ENCODE assay signal across 8 cellular contexts in the genomic region with DNA sequence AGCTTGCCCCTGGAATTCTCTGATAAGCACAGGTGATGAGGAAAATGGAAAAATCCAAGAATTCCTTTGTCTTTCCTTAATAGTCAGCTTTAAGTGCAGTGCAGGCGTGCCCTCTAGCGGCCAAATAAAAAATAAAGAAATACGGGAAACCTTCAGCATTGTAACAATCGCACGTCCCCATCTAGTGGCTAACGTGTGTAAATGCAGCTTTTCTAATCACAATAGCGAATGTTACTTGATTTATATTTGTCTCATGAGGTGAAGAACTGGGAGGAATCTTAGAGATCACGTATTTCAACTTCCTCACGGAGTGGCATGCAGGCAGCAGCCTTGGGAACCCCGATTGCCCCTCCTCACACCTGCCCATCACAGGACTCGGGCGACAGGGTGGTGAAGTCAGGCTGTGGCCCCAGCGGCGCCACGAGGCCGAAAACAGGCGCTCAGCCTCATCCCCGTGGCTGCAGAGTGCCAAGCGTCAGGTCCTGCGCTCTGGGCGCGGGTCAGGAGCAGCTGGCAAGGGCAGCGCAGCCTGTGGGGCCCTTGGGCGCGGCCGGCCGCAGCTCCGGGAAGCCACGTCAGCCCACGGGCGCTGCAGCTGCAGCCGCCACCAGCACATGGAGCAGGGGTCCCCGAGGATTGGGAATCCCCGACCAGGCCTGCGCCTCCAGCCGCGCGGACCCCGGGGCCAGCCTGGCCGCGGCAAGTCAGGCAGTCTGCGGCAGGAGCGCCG. TPM values are rescaled to one million over a fixed set of nuclear protein-coding genes. Genes with fewer than 3 reads are reported as not detected.
DNase-seq lines count a peak whose midpoint lies in the region; TF ChIP-seq lines count a peak whose summit lies in the region.
"Not testable (repeated sequence)": the region's sequence is repeated elsewhere in the genome, so short reads cannot be mapped to it uniquely, and the experiment has no call there.

No MANE protein-coding gene starts in this region.

- peak overlapping the region; percentile 73 for H3K4me3 ChIP-seq in choroid plexus epithelial cell (ENCODE audit: low read depth, low read length)
- peak overlapping the region; percentile 61 for H3K4me3 ChIP-seq in iPS-15b (ENCODE audit: low read depth, low read length)
- H3K4me3 ChIP-seq in parathyroid adenoma (ENCODE audit: low read depth, low read length), result peak overlapping the region; percentile 58
- peak overlapping the region; percentile 62 to 77 (median 72) for H3K4me3 ChIP-seq in subcutaneous abdominal adipose tissue (ENCODE audit: low read depth in 1 of 5, low read length in 5 of 5)

- not testable (repeated sequence) for H3K4me1 ChIP-seq in iPS-15b (ENCODE audit: control insufficient read depth, insufficient read depth, low read length); parathyroid adenoma; subcutaneous abdominal adipose tissue (ENCODE audit: control insufficient read depth in 5 of 5, insufficient read depth in 5 of 5, low read length in 5 of 5)

- POLR2A ChIA-PET in activated CD4-positive, alpha-beta memory T cell treated with anti-CD3 and anti-CD28 coated beads, Interleukin-2, amount 10 ng/mL, durations not matched to agents 7 days and 5 days (lab: Charles Lee), result interaction anchor here (1.0 to 2.9 kb wide), 6 partner anchors 17 to 297 kb away, joined by 3 to 23 read pairs (median 11); a partner anchor contains a TSS

- TF ChIP-seq CTCF in choroid plexus epithelial cell (conservative IDR thresholded peaks at IDR 0.05; ENCODE audit: low read depth, low read length) (peak; percentile 67), parathyroid adenoma (IDR thresholded peaks at IDR 0.05) (peak; percentile 93)

- H3K4me3 Mint-ChIP-seq in activated CD4-positive, alpha-beta memory T cell treated with anti-CD3 and anti-CD28 coated beads, Interleukin-2, amount 10 ng/mL, durations not matched to agents 7 days and 5 days, result peak overlapping the region; percentile 90

- DNase-seq in ELR (ENCODE audit: low read depth) (peak; percentile 52), H4 (ENCODE audit: low spot score) (peak; percentile 28), M059J (ENCODE audit: low read depth) (peak; percentile 56), choroid plexus epithelial cell (ENCODE audit: low read depth) (peak; percentile 57)
- DNase-seq in activated CD4-positive, alpha-beta memory T cell treated with anti-CD3 and anti-CD28 coated beads, Interleukin-2, amount 10 ng/mL, durations not matched to agents 7 days and 5 days, result peak; percentile 61

- H3K4me2 ChIP-seq in parathyroid adenoma (ENCODE audit: low read length), result peak overlapping the region; percentile 70

- peak overlapping the region; percentile 97 for H2AFZ ChIP-seq in parathyroid adenoma

- H3K9ac ChIP-seq in iPS-15b (ENCODE audit: low read depth, low read length), result peak overlapping the region; percentile 8
- H3K9ac ChIP-seq in parathyroid adenoma, result not testable (repeated sequence)
- peak overlapping the region in 2 of 5 donors; percentile 58 to 77 for H3K9ac ChIP-seq in subcutaneous abdominal adipose tissue (ENCODE audit: low read length in 5 of 5)

- not testable (repeated sequence) for H3K9me3 ChIP-seq in iPS-15b (ENCODE audit: control insufficient read depth, insufficient read depth, low read length); parathyroid adenoma (ENCODE audit: control insufficient read depth, low read length); subcutaneous abdominal adipose tissue (ENCODE audit: control insufficient read depth in 5 of 5, low read length in 5 of 5)

- H3K4me1 Mint-ChIP-seq in activated CD4-positive, alpha-beta memory T cell treated with anti-CD3 and anti-CD28 coated beads, Interleukin-2, amount 10 ng/mL, durations not matched to agents 7 days and 5 days, result peaks cover 11% of the 10 kb centered on the region

- not testable (repeated sequence) for H3K27me3 ChIP-seq in iPS-15b (ENCODE audit: control insufficient read depth, insufficient read depth, low read length); parathyroid adenoma (ENCODE audit: control insufficient read depth, insufficient read depth, low read length); subcutaneous abdominal adipose tissue (ENCODE audit: control insufficient read depth in 5 of 5, insufficient read depth in 4 of 5, low read length in 5 of 5)

- peak overlapping the region; percentile 97 for H3K27ac Mint-ChIP-seq in activated CD4-positive, alpha-beta memory T cell treated with anti-CD3 and anti-CD28 coated beads, Interleukin-2, amount 10 ng/mL, durations not matched to agents 7 days and 5 days

- not testable (repeated sequence) for H3K9me3 Mint-ChIP-seq in activated CD4-positive, alpha-beta memory T cell treated with anti-CD3 and anti-CD28 coated beads, Interleukin-2, amount 10 ng/mL, durations not matched to agents 7 days and 5 days

- H3K27ac ChIP-seq in parathyroid adenoma (peak overlapping the region; percentile 76), subcutaneous abdominal adipose tissue (ENCODE audit: low read depth, low read length) (peak overlapping the region; percentile 72)

- not testable (repeated sequence) for H3K36me3 Mint-ChIP-seq in activated CD4-positive, alpha-beta memory T cell treated with anti-CD3 and anti-CD28 coated beads, Interleukin-2, amount 10 ng/mL, durations not matched to agents 7 days and 5 days (ENCODE audit: low read depth)

- CTCF ChIA-PET in activated CD4-positive, alpha-beta memory T cell treated with anti-CD3 and anti-CD28 coated beads, Interleukin-2, amount 10 ng/mL, durations not matched to agents 7 days and 5 days (lab: Charles Lee), result interaction anchor here (0.8 to 4.0 kb wide), 21 partner anchors 17 to 705 kb away, joined by 3 to 42 read pairs (median 4); a partner anchor contains a TSS

- H3K79me2 ChIP-seq in parathyroid adenoma, result not testable (repeated sequence)

- peaks cover 20% of the 10 kb centered on the region for H3K27me3 Mint-ChIP-seq in activated CD4-positive, alpha-beta memory T cell treated with anti-CD3 and anti-CD28 coated beads, Interleukin-2, amount 10 ng/mL, durations not matched to agents 7 days and 5 days

- not testable (repeated sequence) for H3K36me3 ChIP-seq in iPS-15b (ENCODE audit: control insufficient read depth, insufficient read depth, low read length); parathyroid adenoma (ENCODE audit: control insufficient read depth, insufficient read depth, low read length); subcutaneous abdominal adipose tissue (ENCODE audit: control insufficient read depth in 5 of 5, insufficient read depth in 5 of 5, low read length in 5 of 5)

RNA-seq across cellular contexts. Expression of a gene that starts 0.5 kb away (rescaled TPM):
- total RNA-seq in H4 (2014; rRNA removed; shearing (Covaris generic)), result 2.5 and 4.2 TPM in 2 replicates
- total RNA-seq in M059J (2014; rRNA removed; shearing (Covaris generic)), result 3.0 and 7.5 TPM in 2 replicates
- 10 to 100 TPM; 45.1 to 51.1 TPM for total RNA-seq in activated CD4-positive, alpha-beta memory T cell treated with anti-CD3 and anti-CD28 coated beads, Interleukin-2, amount 10 ng/mL, durations not matched to agents 7 days and 5 days

RNA-seq across cellular contexts. Expression of a gene that starts 17.8 kb away (rescaled TPM):
- 9.4 and 10.9 TPM in 2 replicates for total RNA-seq in H4 (2014; rRNA removed; shearing (Covaris generic))
- total RNA-seq in M059J (2014; rRNA removed; shearing (Covaris generic)), result 0.57 and 1.5 TPM in 2 replicates
- total RNA-seq in activated CD4-positive, alpha-beta memory T cell treated with anti-CD3 and anti-CD28 coated beads, Interleukin-2, amount 10 ng/mL, durations not matched to agents 7 days and 5 days, result 10 to 100 TPM; 21.0 to 22.0 TPM

Comparison
In these comparisons a context has a peak if more than half of its experiments do, and no peak if none do; other contexts are left out.
1. Peak in every context shown above with its lines: DNase-seq, H3K4me3 ChIP-seq and H3K27ac ChIP-seq.